ENCODE assay signal across 9 cellular contexts in genomic region chrX:20361890-20362262, GRCh38.
A peak's percentile ranks its signal among the peaks of the same experiment; 100 is the strongest.
DNase-seq lines count a peak whose midpoint lies in the region; ATAC-seq, FAIRE-seq and TF ChIP-seq lines count a peak whose summit lies in the region.
"Had no signal": no experiment of that assay in that cellular context is flagged by ENCODE, and none has a peak within 500 bp of the region (broad histone marks: within the 10 kb centered on the region; RNA-seq: fewer than 3 reads in every experiment).

No MANE protein-coding gene starts in this region.

- H3K9me3 Mint-ChIP-seq in activated T-helper 1 cell treated with anti-CD3 and anti-CD28 coated beads, Interleukin-12 subunit alpha, Interleukin-12 subunit beta, Interleukin-2, Interleukin-4 antibody, amounts not matched to agents 30 ng/mL and 10 ng/mL and 1 ng/mL, durations not matched to agents 14 hours and 24 hours and 36 hours = no peaks in the 10 kb centered on the region
- H3K9me3 Mint-ChIP-seq: CD8-positive, alpha-beta T cell had no signal

- H3K4me1 ChIP-seq in lung (ENCODE audit: control insufficient read depth in 2 of 2, insufficient read depth in 2 of 2, low read length in 2 of 2) = peaks cover 0 to 3% of the 10 kb centered on the region in 2 donors

- H3K36me3 ChIP-seq in bronchial epithelial cell (ENCODE audit: control insufficient read depth, insufficient read depth, low read length) (no peaks in the 10 kb centered on the region), lung (ENCODE audit: control insufficient read depth in 2 of 2, insufficient read depth in 2 of 2, low read length in 2 of 2) (no peaks in the 10 kb centered on the region)

- no peak overlapping the region for H3K4me3 Mint-ChIP-seq in activated T-helper 1 cell treated with anti-CD3 and anti-CD28 coated beads, Interleukin-12 subunit alpha, Interleukin-12 subunit beta, Interleukin-2, Interleukin-4 antibody, amounts not matched to agents 30 ng/mL and 10 ng/mL and 1 ng/mL, durations not matched to agents 14 hours and 24 hours and 36 hours
- H3K4me3 Mint-ChIP-seq: CD8-positive, alpha-beta T cell had no signal

- no peaks in the 10 kb centered on the region for H3K27me3 ChIP-seq in bronchial epithelial cell (ENCODE audit: control insufficient read depth, insufficient read depth, low read length)
- H3K27me3 ChIP-seq in lung (ENCODE audit: control insufficient read depth, insufficient read depth) = no peaks in the 10 kb centered on the region

- H3K4me1 Mint-ChIP-seq in activated T-helper 1 cell treated with anti-CD3 and anti-CD28 coated beads, Interleukin-12 subunit alpha, Interleukin-12 subunit beta, Interleukin-2, Interleukin-4 antibody, amounts not matched to agents 30 ng/mL and 10 ng/mL and 1 ng/mL, durations not matched to agents 14 hours and 24 hours and 36 hours (ENCODE audit: low read depth) = no peaks in the 10 kb centered on the region

- H3K4me3 ChIP-seq in AG04449 (ENCODE audit: low read depth, low read length) = no peak overlapping the region
- no peak overlapping the region for H3K4me3 ChIP-seq in bronchial epithelial cell (ENCODE audit: low read depth, low read length)
- no peak overlapping the region for H3K4me3 ChIP-seq in lung

- peaks cover 18% of the 10 kb centered on the region for H3K27me3 Mint-ChIP-seq in activated T-helper 1 cell treated with anti-CD3 and anti-CD28 coated beads, Interleukin-12 subunit alpha, Interleukin-12 subunit beta, Interleukin-2, Interleukin-4 antibody, amounts not matched to agents 30 ng/mL and 10 ng/mL and 1 ng/mL, durations not matched to agents 14 hours and 24 hours and 36 hours (ENCODE audit: insufficient read depth)

- 51 to 83% methylated on average over 4 of the region's 4 CpGs for WGBS in lung, 2 donors

- H3K9me3 ChIP-seq in lung (ENCODE audit: control insufficient read depth in 2 of 2, insufficient read depth in 1 of 2, low read length in 1 of 2) = no peaks in the 10 kb centered on the region

- H3K36me3 Mint-ChIP-seq in activated T-helper 1 cell treated with anti-CD3 and anti-CD28 coated beads, Interleukin-12 subunit alpha, Interleukin-12 subunit beta, Interleukin-2, Interleukin-4 antibody, amounts not matched to agents 30 ng/mL and 10 ng/mL and 1 ng/mL, durations not matched to agents 14 hours and 24 hours and 36 hours (ENCODE audit: low read depth) = no peaks in the 10 kb centered on the region
- H3K36me3 Mint-ChIP-seq: CD8-positive, alpha-beta T cell had no signal

- POLR2A ChIA-PET in AG04449 (lab: Yijun Ruan, JAX) = no interaction called here

- CTCF ChIA-PET in AG04449 (lab: Yijun Ruan, JAX) = no interaction called here

- intact Hi-C loops in activated T-helper 1 cell treated with anti-CD3 and anti-CD28 coated beads, Interleukin-12 subunit alpha, Interleukin-12 subunit beta, Interleukin-2, Interleukin-4 antibody, amounts not matched to agents 30 ng/mL and 10 ng/mL and 1 ng/mL, durations not matched to agents 14 hours and 24 hours and 36 hours (cut with micrococcal nuclease) = no loop called here

- no peak for ATAC-seq in lung (ENCODE audit: insufficient read depth, low FRiP score)
- ATAC-seq in HG03025 (IDR thresholded peaks at IDR 0.05; ENCODE audit: low FRiP score, unreplicated experiment) = no peak
- ATAC-seq in left lobe of liver = no peak
- ATAC-seq: CD8-positive, alpha-beta T cell had no signal

- H3K27ac ChIP-seq in lung (ENCODE audit: low read depth in 1 of 2, low read length in 1 of 2) = peak overlapping the region; percentile 85 to 98

- TF ChIP-seq CTCF in AG04449 (IDR thresholded peaks at IDR 0.05; ENCODE audit: insufficient read depth, low read length, missing control alignments) (no peak), bronchial epithelial cell (IDR thresholded peaks at IDR 0.05; ENCODE audit: insufficient read depth, low read length, severe bottlenecking) (no peak), lung (IDR thresholded peaks at IDR 0.05; ENCODE audit: control extremely low read depth, extremely low read depth) (no peak)

- peak; percentile 41 for DNase-seq in AG04449 (ENCODE audit: low read depth, low spot score)
- DNase-seq in LHCN-M2 (ENCODE audit: low read depth) = peak; percentile 69
- DNase-seq in bronchial epithelial cell (ENCODE audit: low read depth) = peak; percentile 40
- DNase-seq in lung (ENCODE audit: low spot score) = no peak
- no peak for DNase-seq in SW 1271 (lab: John Stamatoyannopoulos, UW)
- no peak for DNase-seq in left lobe of liver (ENCODE audit: low spot score)
- DNase-seq in activated T-helper 1 cell treated with anti-CD3 and anti-CD28 coated beads, Interleukin-12 subunit alpha, Interleukin-12 subunit beta, Interleukin-2, Interleukin-4 antibody, amounts not matched to agents 30 ng/mL and 10 ng/mL and 1 ng/mL, durations not matched to agents 14 hours and 24 hours and 36 hours (ENCODE audit: low spot score) = no peak
- DNase-seq: CD8-positive, alpha-beta T cell had no signal

- H3K27ac Mint-ChIP-seq in activated T-helper 1 cell treated with anti-CD3 and anti-CD28 coated beads, Interleukin-12 subunit alpha, Interleukin-12 subunit beta, Interleukin-2, Interleukin-4 antibody, amounts not matched to agents 30 ng/mL and 10 ng/mL and 1 ng/mL, durations not matched to agents 14 hours and 24 hours and 36 hours = no peak overlapping the region
- H3K27ac Mint-ChIP-seq: CD8-positive, alpha-beta T cell had no signal

- no peak for FAIRE-seq in bronchial epithelial cell (lab: Jason Lieb, UNC)

Comparison
In these comparisons a context has a peak if more than half of its experiments do, and no peak if none do; other contexts are left out.
1. DNase-seq: peak in AG04449 (single experiment), LHCN-M2 (single experiment) and bronchial epithelial cell (single experiment); none in lung (single experiment), SW 1271 (0 of 2), left lobe of liver (single experiment) and activated T-helper 1 cell treated with anti-CD3 and anti-CD28 coated beads, Interleukin-12 subunit alpha, Interleukin-12 subunit beta, Interleukin-2, Interleukin-4 antibody, amounts not matched to agents 30 ng/mL and 10 ng/mL and 1 ng/mL, durations not matched to agents 14 hours and 24 hours and 36 hours (single experiment).